In the genomic region with DNA sequence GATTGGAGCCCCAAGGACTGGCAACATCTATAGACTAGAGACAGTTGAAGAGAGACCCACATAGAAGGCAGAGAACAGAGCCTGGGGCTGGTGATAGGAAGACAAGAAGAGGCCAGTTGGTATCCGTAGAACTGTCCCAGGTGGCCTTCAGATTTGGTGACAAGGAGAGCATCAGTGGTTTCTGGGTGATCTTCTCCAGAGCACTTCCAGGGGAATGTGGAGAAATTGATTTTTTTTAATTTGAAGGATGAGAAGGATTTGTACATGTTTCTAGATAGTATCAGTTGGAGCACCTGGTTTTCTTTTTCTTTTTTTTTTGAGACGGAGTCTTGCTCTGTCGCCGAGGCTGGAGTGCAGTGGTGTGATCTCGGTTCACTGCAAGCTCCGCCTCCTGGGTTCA, we compare ENCODE assay signal across 1 cellular context.
TF ChIP-seq lines count a peak whose summit lies in the region.

No MANE protein-coding gene starts in this region.

TF ChIP-seq in HEK293T, 16 proteins besides CTCF, POLR2A, EP300 and RAD21 (continued from another document):
- TF ChIP-seq, protein P1, sequence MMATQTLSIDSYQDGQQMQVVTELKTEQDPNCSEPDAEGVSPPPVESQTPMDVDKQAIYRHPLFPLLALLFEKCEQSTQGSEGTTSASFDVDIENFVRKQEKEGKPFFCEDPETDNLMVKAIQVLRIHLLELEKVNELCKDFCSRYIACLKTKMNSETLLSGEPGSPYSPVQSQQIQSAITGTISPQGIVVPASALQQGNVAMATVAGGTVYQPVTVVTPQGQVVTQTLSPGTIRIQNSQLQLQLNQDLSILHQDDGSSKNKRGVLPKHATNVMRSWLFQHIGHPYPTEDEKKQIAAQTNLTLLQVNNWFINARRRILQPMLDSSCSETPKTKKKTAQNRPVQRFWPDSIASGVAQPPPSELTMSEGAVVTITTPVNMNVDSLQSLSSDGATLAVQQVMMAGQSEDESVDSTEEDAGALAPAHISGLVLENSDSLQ (IDR thresholded peaks at IDR 0.05): no peak
- no peak for TF ChIP-seq ARNT (IDR thresholded peaks at IDR 0.05)
- no peak for TF ChIP-seq FOXM1 (IDR thresholded peaks at IDR 0.05; ENCODE audit: borderline replicate concordance)
- no peak for TF ChIP-seq HDGF (IDR thresholded peaks at IDR 0.05; ENCODE audit: borderline replicate concordance)
- no peak for TF ChIP-seq LEF1 (IDR thresholded peaks at IDR 0.05; ENCODE audit: borderline replicate concordance)
- TF ChIP-seq FOXK2 (IDR thresholded peaks at IDR 0.05): no peak
- TF ChIP-seq ELF4 (IDR thresholded peaks at IDR 0.05): no peak
- no peak for TF ChIP-seq SUZ12 (IDR thresholded peaks at IDR 0.05)
- TF ChIP-seq NFRKB (IDR thresholded peaks at IDR 0.05): no peak
- no peak for TF ChIP-seq CTBP1 (IDR thresholded peaks at IDR 0.05; ENCODE audit: borderline replicate concordance)
- no peak for TF ChIP-seq SP1 (IDR thresholded peaks at IDR 0.05)
- no peak for TF ChIP-seq ZNF384 (IDR thresholded peaks at IDR 0.05)
